ENCODE assay signal across 8 cellular contexts in genomic region chr5:160438316-160439204, GRCh38. TPM values are rescaled to one million over a fixed set of nuclear protein-coding genes. Genes with fewer than 3 reads are reported as not detected.
DNase-seq lines count a peak whose midpoint lies in the region; ATAC-seq, FAIRE-seq and TF ChIP-seq lines count a peak whose summit lies in the region.

No MANE protein-coding gene starts in this region.

- H3K4me3 ChIP-seq in pancreas = peak overlapping the region in 2 of 4 donors; percentile 14 to 39
- H3K4me3 ChIP-seq in upper lobe of right lung = peak overlapping the region; percentile 55

- TF ChIP-seq CTCF in LNCAP (IDR thresholded peaks at IDR 0.05) (peak; percentile 89), pancreas (IDR thresholded peaks at IDR 0.05) (peak in 3 of 4 donors; percentile 51 to 60 (median 57)), upper lobe of right lung (IDR thresholded peaks at IDR 0.05) (peak; percentile 76)

- H3K9me3 ChIP-seq in ES-I3 (ENCODE audit: control insufficient read depth, insufficient read depth, low read length) (no peaks in the 10 kb centered on the region), pancreas (no peaks in the 10 kb centered on the region), upper lobe of right lung (no peaks in the 10 kb centered on the region)

- H3K9ac ChIP-seq in ES-I3 (ENCODE audit: low read depth, low read length) = peak overlapping the region; percentile 38; the same call in 1 of the 2 replicates

- H3K27me3 Mint-ChIP-seq in activated naive CD4-positive, alpha-beta T cell treated with anti-CD3 and anti-CD28 coated beads, Interleukin-2, amount 50 U/mL, for 24 hours = peaks cover 2% of the 10 kb centered on the region

- peak overlapping the region; percentile 96 for H3K27ac Mint-ChIP-seq in activated naive CD4-positive, alpha-beta T cell treated with anti-CD3 and anti-CD28 coated beads, Interleukin-2, amount 50 U/mL, for 24 hours

- ATAC-seq in pancreas (peak; percentile 71 to 89 (median 86)), upper lobe of right lung (peak; percentile 80)

- 2 to 3% methylated on average over 18 of the region's 18 CpGs for WGBS in pancreas, 2 donors

- H3K27me3 ChIP-seq in pancreas (no peaks in the 10 kb centered on the region), upper lobe of right lung (peaks cover 6% of the 10 kb centered on the region)

- H3K4me1 ChIP-seq in ES-I3 (ENCODE audit: insufficient read depth, low read length) = 0 out of 2 replicates have a peak, but pooled peaks cover 5% of the 10 kb centered on the region
- H3K4me1 ChIP-seq in pancreas = peaks cover 0 to 6% (median 5%) of the 10 kb centered on the region in 3 donors
- H3K4me1 ChIP-seq in upper lobe of right lung = peaks cover 13% of the 10 kb centered on the region

- no peaks in the 10 kb centered on the region for H3K9me3 Mint-ChIP-seq in activated naive CD4-positive, alpha-beta T cell treated with anti-CD3 and anti-CD28 coated beads, Interleukin-2, amount 50 U/mL, for 24 hours

- H3K36me3 ChIP-seq in ES-I3 (ENCODE audit: insufficient read depth, low read length) (no peaks in the 10 kb centered on the region), pancreas (no peaks in the 10 kb centered on the region), upper lobe of right lung (no peaks in the 10 kb centered on the region)

- H3K4me1 Mint-ChIP-seq in activated naive CD4-positive, alpha-beta T cell treated with anti-CD3 and anti-CD28 coated beads, Interleukin-2, amount 50 U/mL, for 24 hours = peaks cover 24% of the 10 kb centered on the region

- peak; percentile 67 for DNase-seq in H4 (ENCODE audit: low spot score)
- peak; percentile 83 for DNase-seq in SIG-M5 treated with dmso at 0.1 percent for 504 hours (lab: John Stamatoyannopoulos, UW; ENCODE audit: unreplicated experiment)
- DNase-seq in head of caudate nucleus = peak; percentile 16 to 86 (median 64)
- peak in 3 of 6 donors; percentile 29 to 62 (median 41) for DNase-seq in pancreas
- no peak for DNase-seq in upper lobe of right lung

- intact Hi-C loops in head of caudate nucleus (cut with DNase I) (no loop called here), pancreas (cut with DNase I) (loop anchor here in 1 of 3 donors (10.0 kb wide), 1 partner anchor 346 kb away; no protein-coding TSS in a partner anchor), upper lobe of right lung (cut with DNase I) (no loop called here)

- no peaks in the 10 kb centered on the region for H3K36me3 Mint-ChIP-seq in activated naive CD4-positive, alpha-beta T cell treated with anti-CD3 and anti-CD28 coated beads, Interleukin-2, amount 50 U/mL, for 24 hours

- peak; percentile 34 for FAIRE-seq in pancreas (lab: Jason Lieb, UNC)

- H3K4me3 Mint-ChIP-seq in activated naive CD4-positive, alpha-beta T cell treated with anti-CD3 and anti-CD28 coated beads, Interleukin-2, amount 50 U/mL, for 24 hours = peak overlapping the region; percentile 96

- H3K27ac ChIP-seq in pancreas (peak overlapping the region in 2 of 4 donors; percentile 39 to 69), upper lobe of right lung (peak overlapping the region; percentile 60)

RNA-seq across cellular contexts. Expression of gene PTTG1, which starts 16.9 kb away (rescaled TPM):
- total RNA-seq in H4 (2014; rRNA removed; shearing (Covaris generic)) = 530 and 556 TPM in 2 replicates
- total RNA-seq in pancreas (1 to 10 TPM in 3 of 6 donors, under 1 TPM in 2, not detected in 1; 0.31 to 2.7 (median 1.3) TPM), upper lobe of right lung (5.6 TPM)
- 1 to 10 TPM; 1.2 to 2.0 TPM for polyA plus RNA-seq in pancreas

RNA-seq across cellular contexts. Expression of gene SLU7, which starts 19.7 kb away (rescaled TPM):
- total RNA-seq in H4 (2014; rRNA removed; shearing (Covaris generic)) = 23.1 and 48.3 TPM in 2 replicates
- total RNA-seq in pancreas = 10 to 100 TPM; 15.8 to 24.6 (median 20.6) TPM
- 10 to 100 TPM; 12.3 to 21.2 TPM for polyA plus RNA-seq in pancreas
- 49.2 TPM for total RNA-seq in upper lobe of right lung

RNA-seq across cellular contexts. Expression of gene FAM200C, which starts 38.7 kb away (rescaled TPM):
- total RNA-seq in H4 (2014; rRNA removed; shearing (Covaris generic)) = 7.0 and 10.3 TPM in 2 replicates
- total RNA-seq in pancreas (1 to 10 TPM in 5 of 6 donors, under 1 TPM in 1; 0.79 to 3.7 (median 1.7) TPM), upper lobe of right lung (2.8 TPM)
- polyA plus RNA-seq in pancreas = 1 to 10 TPM; 2.5 to 3.3 TPM

Comparison
In these comparisons a context has a peak if more than half of its experiments do, and no peak if none do; other contexts are left out.
1. RNA of gene PTTG1, which starts 16.9 kb away (total RNA-seq): 530 to 556 TPM in H4; 5.6 TPM in upper lobe of right lung (single experiment) and 0.31 to 2.7 TPM in pancreas; every median in the first group is over 10 times any median in the second.
2. Peak in every context shown above with its lines, with median percentiles within 50 percentile points of each other: CTCF ChIP-seq.